ENCODE assay signal across 9 cellular contexts in the genomic region with DNA sequence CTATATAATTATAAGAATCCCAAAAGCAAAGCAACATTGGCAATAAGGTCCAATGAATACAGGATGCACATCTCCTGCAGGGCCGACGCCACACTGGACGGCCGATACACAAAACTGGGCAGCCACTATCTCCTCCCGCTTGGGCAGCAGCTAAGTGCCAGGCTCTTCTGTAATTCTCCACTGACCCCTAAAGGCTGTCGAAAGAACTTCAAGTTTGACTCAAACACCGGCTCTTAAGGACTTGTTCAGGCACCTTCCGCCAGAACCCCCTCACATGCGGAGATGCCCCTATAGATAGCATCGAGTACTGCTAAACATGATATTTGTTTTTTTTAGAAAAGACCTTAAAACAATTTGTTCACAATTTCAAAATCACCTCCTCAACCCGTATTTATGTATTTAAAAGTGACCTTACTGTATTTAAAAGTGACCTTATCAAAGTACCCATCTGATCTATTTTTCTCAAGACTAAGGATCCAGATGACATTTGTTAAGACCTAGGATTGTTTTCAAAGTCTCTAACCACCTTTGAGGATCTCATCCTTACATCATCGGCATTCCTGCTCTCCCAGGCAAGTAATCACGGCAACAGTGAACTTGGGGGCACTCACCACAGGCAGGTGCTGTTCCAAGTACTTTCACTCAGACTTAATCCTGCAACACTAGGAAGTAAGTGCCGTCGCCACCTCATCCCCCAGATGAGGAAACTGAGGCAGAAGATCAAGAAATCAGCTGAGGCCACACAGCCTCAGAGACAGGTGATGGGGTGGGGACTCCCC.
DNase-seq lines count a peak whose midpoint lies in the region; ATAC-seq and TF ChIP-seq lines count a peak whose summit lies in the region.
"Had no signal": no experiment of that assay in that cellular context is flagged by ENCODE, and none has a peak within 500 bp of the region (broad histone marks: within the 10 kb centered on the region; RNA-seq: fewer than 3 reads in every experiment).

No MANE protein-coding gene starts in this region.

- H3K27me3 ChIP-seq in left lung = no peaks in the 10 kb centered on the region

- no peaks in the 10 kb centered on the region for H3K4me1 ChIP-seq in left lung

- H3K4me3 ChIP-seq in cardiac fibroblast (replicated peaks in 1 of 2; ENCODE audit: low read depth in 2 of 2, low read length in 2 of 2) (no peak overlapping the region), left lung (no peak overlapping the region)

- intact Hi-C loops in left lung (cut with DNase I) = no loop called here

- H3K36me3 ChIP-seq in left lung = peaks cover 0 to 82% of the 10 kb centered on the region in 2 donors

- TF ChIP-seq CTCF in cardiac fibroblast (IDR thresholded peaks at IDR 0.05; ENCODE audit: low read depth, low read length) (peak; percentile 48), left lung (IDR thresholded peaks at IDR 0.05) (peak; percentile 12 to 51)

- peak; percentile 54 for ATAC-seq in GM21619 (IDR thresholded peaks at IDR 0.05; ENCODE audit: unreplicated experiment)
- peak; percentile 93 for ATAC-seq in left lung
- ATAC-seq in HG02588 (IDR thresholded peaks at IDR 0.05; ENCODE audit: unreplicated experiment) = no peak
- ATAC-seq in GM19035 (IDR thresholded peaks at IDR 0.05; ENCODE audit: unreplicated experiment) = no peak

- peak overlapping the region; percentile 52 to 74 for H3K27ac ChIP-seq in left lung
- H3K27ac ChIP-seq: HL-60 had no signal

- H3K9me3 ChIP-seq in left lung = no peaks in the 10 kb centered on the region

- DNase-seq in AML-193 (lab: John Stamatoyannopoulos, UW) = peak; percentile 55 to 72
- DNase-seq in NCI-H510A treated with DMSO at 0.1 percent for 48 hours (lab: John Stamatoyannopoulos, UW) = peak; percentile 78
- peak; percentile 66 to 67 for DNase-seq in cardiac fibroblast (ENCODE audit: low read depth in 2 of 2)
- peak in 1 of 2 donors; percentile 40 for DNase-seq in left lung
- no peak for DNase-seq in activated CD4-positive, CD25-positive, alpha-beta regulatory T cell treated with anti-CD3 and anti-CD28 coated beads, Interleukin-2, amount 50 U/mL, for 72 hours

Comparison
In these comparisons a context has a peak if more than half of its experiments do, and no peak if none do; other contexts are left out.
1. ATAC-seq: peak in GM21619 (single experiment) and left lung (single experiment); none in HG02588 (single experiment) and GM19035 (single experiment).